11 cellular contexts compared by ENCODE assay signal in the genomic region with DNA sequence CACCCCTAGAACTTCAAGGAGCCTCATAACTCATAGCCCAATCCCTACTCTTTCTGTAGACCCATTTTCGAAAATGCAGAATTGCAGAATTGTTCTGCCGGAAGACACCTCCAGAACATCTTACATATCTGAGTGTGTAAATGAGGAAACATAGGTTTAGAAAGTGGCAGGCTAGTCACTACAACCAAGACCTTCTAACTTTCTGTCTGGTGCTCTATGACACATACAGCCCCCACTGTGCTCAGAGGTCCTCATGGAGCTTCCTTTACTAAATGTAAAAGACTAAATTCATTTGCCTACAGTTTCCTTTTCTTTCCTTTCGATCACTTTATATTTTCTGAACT.
DNase-seq lines count a peak whose midpoint lies in the region; ATAC-seq and TF ChIP-seq lines count a peak whose summit lies in the region.
"Had no signal": no experiment of that assay in that cellular context is flagged by ENCODE, and none has a peak within 500 bp of the region (broad histone marks: within the 10 kb centered on the region; RNA-seq: fewer than 3 reads in every experiment).

No MANE protein-coding gene starts in this region.

- H3K4me1 ChIP-seq in gastrocnemius medialis: no peaks in the 10 kb centered on the region

- no peaks in the 10 kb centered on the region for H3K36me3 ChIP-seq in gastrocnemius medialis

- H3K4me3 ChIP-seq in GM12864 (ENCODE audit: low read depth, low read length): peak overlapping the region; percentile 37; the same call in 1 of the 2 replicates
- no peak overlapping the region for H3K4me3 ChIP-seq in gastrocnemius medialis

- no peak for TF ChIP-seq POLR2A in gastrocnemius medialis (IDR thresholded peaks at IDR 0.05)

- no peak overlapping the region for H3K27ac ChIP-seq in gastrocnemius medialis

- in situ Hi-C loops in gastrocnemius medialis (cut with MboI; ENCODE audit: low sequenced_read_pairs in 4 of 4): loop anchor here in 1 of 4 donors (25.0 kb wide), 1 partner anchor 92 kb away; no protein-coding TSS in a partner anchor

- H3K9me3 ChIP-seq in gastrocnemius medialis: no peaks in the 10 kb centered on the region

- no peaks in the 10 kb centered on the region for H3K27me3 ChIP-seq in gastrocnemius medialis

- intact Hi-C loops in gastrocnemius medialis (cut with DNase I; ENCODE audit: low total_unique reads): no loop called here

- ATAC-seq in GM19397 (IDR thresholded peaks at IDR 0.05; ENCODE audit: unreplicated experiment): peak; percentile 82
- ATAC-seq in HG02840 (IDR thresholded peaks at IDR 0.05; ENCODE audit: low FRiP score, unreplicated experiment): peak; percentile 83
- peak; percentile 75 for ATAC-seq in HG03469 (IDR thresholded peaks at IDR 0.05; ENCODE audit: unreplicated experiment)
- no peak for ATAC-seq in gastrocnemius medialis

- TF ChIP-seq CTCF in GM12864 (IDR thresholded peaks at IDR 0.05; ENCODE audit: low read depth, low read length, missing control alignments): no peak
- TF ChIP-seq CTCF in gastrocnemius medialis (IDR thresholded peaks at IDR 0.05 in 4 of 5, conservative IDR thresholded peaks at IDR 0.05 in 1 of 5): no peak

- DNase-seq in GM12864 (ENCODE audit: low read depth): peak; percentile 73
- no peak for DNase-seq in amygdala (lab: John Stamatoyannopoulos, UW)
- no peak for DNase-seq in gastrocnemius medialis
- DNase-seq in NCI-H2171 treated with DMSO at 0.1 percent for 48 hours (lab: John Stamatoyannopoulos, UW): no peak
- DNase-seq in NCI-H2227 treated with DMSO at 0.1 percent for 48 hours (lab: John Stamatoyannopoulos, UW): no peak
- DNase-seq: cortex of kidney, NCI-H2171, SHP77 had no signal

Comparison
In these comparisons a context has a peak if more than half of its experiments do, and no peak if none do; other contexts are left out.
1. ATAC-seq: peak in GM19397 (single experiment), HG02840 (single experiment) and HG03469 (single experiment); none in gastrocnemius medialis (0 of 2).